Comparison of ENCODE assay signal across 9 cellular contexts in the genomic region with DNA sequence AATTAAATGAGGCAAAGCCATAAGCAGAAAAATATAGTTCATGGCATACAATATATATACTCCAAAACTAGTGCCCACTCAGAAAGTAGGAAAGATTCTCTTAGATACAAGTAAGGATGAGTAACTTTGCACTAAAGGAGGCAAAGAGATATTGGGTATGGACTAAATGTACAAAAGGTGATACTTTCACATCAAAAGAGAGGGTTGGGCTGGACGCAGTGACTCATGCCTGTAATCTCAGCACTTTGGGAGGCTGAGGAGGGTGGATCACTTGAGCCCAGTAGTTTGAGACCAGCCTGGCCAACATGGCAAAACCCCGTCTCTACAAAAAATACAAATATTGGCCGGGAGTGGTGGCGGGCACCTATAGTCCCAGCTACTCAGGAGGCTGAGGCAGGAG. TPM values are rescaled to one million over a fixed set of nuclear protein-coding genes. Genes with fewer than 3 reads are reported as not detected.
DNase-seq lines count a peak whose midpoint lies in the region; ATAC-seq and TF ChIP-seq lines count a peak whose summit lies in the region.
"Had no signal": no experiment of that assay in that cellular context is flagged by ENCODE, and none has a peak within 500 bp of the region (broad histone marks: within the 10 kb centered on the region; RNA-seq: fewer than 3 reads in every experiment).

No MANE protein-coding gene starts in this region.

- H3K9me3 ChIP-seq in suprapubic skin: no peaks in the 10 kb centered on the region
- H3K9me3 ChIP-seq: tibial artery had no signal

- 88% methylated on average over 4 of the region's 4 CpGs for WGBS in suprapubic skin

- H3K36me3 Mint-ChIP-seq in activated CD4-positive, alpha-beta T cell treated with anti-CD3 and anti-CD28 coated beads, Interleukin-2, amount 10 ng/mL, durations not matched to agents 24 days and 14 days (ENCODE audit: low read depth): peaks cover 79% of the 10 kb centered on the region
- H3K36me3 Mint-ChIP-seq in activated CD4-positive, alpha-beta T cell treated with anti-CD3 and anti-CD28 coated beads, Interleukin-2, amount 10 ng/mL, durations not matched to agents 7 days and 5 days (ENCODE audit: low read depth): peaks cover 79% of the 10 kb centered on the region
- peaks cover 95% of the 10 kb centered on the region for H3K36me3 Mint-ChIP-seq in activated T-helper 17 cell treated with anti-CD3 and anti-CD28 coated beads, Interleukin-2, amount 50 U/mL, for 72 hours (ENCODE audit: low read depth)
- H3K36me3 Mint-ChIP-seq in activated T-helper 2 cell treated with anti-CD3 and anti-CD28 coated beads, Interferon-gamma antibody, Interleukin-2, Interleukin-4, amounts not matched to agents 10 μg/mL and 5 μg/mL and 100 μg/mL, durations not matched to agents 14 hours and 24 hours and 36 hours (ENCODE audit: low read depth): peaks cover 83% of the 10 kb centered on the region

- TF ChIP-seq EP300 in suprapubic skin (IDR thresholded peaks at IDR 0.05): no peak

- POLR2A ChIA-PET in activated CD4-positive, alpha-beta T cell treated with anti-CD3 and anti-CD28 coated beads, Interleukin-2, amount 10 ng/mL, durations not matched to agents 7 days and 5 days (lab: Charles Lee): no interaction called here

- peaks cover 59% of the 10 kb centered on the region for H3K4me1 ChIP-seq in suprapubic skin

- no peak for DNase-seq in activated CD4-positive, alpha-beta T cell treated with anti-CD3 and anti-CD28 coated beads, Interleukin-2, amount 10 ng/mL, durations not matched to agents 24 days and 14 days
- DNase-seq in activated CD4-positive, alpha-beta T cell treated with anti-CD3 and anti-CD28 coated beads, Interleukin-2, amount 10 ng/mL, durations not matched to agents 7 days and 5 days: no peak
- DNase-seq in left colon (no peak), suprapubic skin (ENCODE audit: low spot score in 2 of 2) (no peak), HUDEP-2 (lab: John Stamatoyannopoulos, UW; ENCODE audit: unreplicated experiment in 76 of 76) (no peak)
- DNase-seq in activated T-helper 2 cell treated with anti-CD3 and anti-CD28 coated beads, Interferon-gamma antibody, Interleukin-2, Interleukin-4, amounts not matched to agents 10 μg/mL and 5 μg/mL and 100 μg/mL, durations not matched to agents 14 hours and 24 hours and 36 hours (ENCODE audit: low spot score): no peak
- DNase-seq in stimulated activated CD8-positive, alpha-beta memory T cell treated with anti-CD3 and anti-CD28 coated beads, Interleukin-4, amount 100 ng/mL, for 48 hours: no peak
- DNase-seq: tibial artery had no signal

- H3K4me3 Mint-ChIP-seq in activated CD4-positive, alpha-beta T cell treated with anti-CD3 and anti-CD28 coated beads, Interleukin-2, amount 10 ng/mL, durations not matched to agents 24 days and 14 days: no peak overlapping the region
- no peak overlapping the region for H3K4me3 Mint-ChIP-seq in activated CD4-positive, alpha-beta T cell treated with anti-CD3 and anti-CD28 coated beads, Interleukin-2, amount 10 ng/mL, durations not matched to agents 7 days and 5 days
- peak overlapping the region; percentile 73 for H3K4me3 Mint-ChIP-seq in activated T-helper 17 cell treated with anti-CD3 and anti-CD28 coated beads, Interleukin-2, amount 50 U/mL, for 72 hours
- no peak overlapping the region for H3K4me3 Mint-ChIP-seq in activated T-helper 2 cell treated with anti-CD3 and anti-CD28 coated beads, Interferon-gamma antibody, Interleukin-2, Interleukin-4, amounts not matched to agents 10 μg/mL and 5 μg/mL and 100 μg/mL, durations not matched to agents 14 hours and 24 hours and 36 hours (ENCODE audit: low read depth)

- ATAC-seq in activated T-helper 17 cell treated with anti-CD3 and anti-CD28 coated beads, Interleukin-2, amount 50 U/mL, for 72 hours (replicated peaks): peak; percentile 77
- peak; percentile 20 for ATAC-seq in left colon

- TF ChIP-seq CTCF in suprapubic skin (IDR thresholded peaks at IDR 0.05): no peak

- CTCF ChIA-PET in activated CD4-positive, alpha-beta T cell treated with anti-CD3 and anti-CD28 coated beads, Interleukin-2, amount 10 ng/mL, durations not matched to agents 7 days and 5 days (lab: Charles Lee): interaction anchor here (1.3 kb wide), 1 partner anchor 12 kb away, joined by 3 read pairs; no protein-coding TSS in a partner anchor

- H3K27ac Mint-ChIP-seq in activated CD4-positive, alpha-beta T cell treated with anti-CD3 and anti-CD28 coated beads, Interleukin-2, amount 10 ng/mL, durations not matched to agents 24 days and 14 days: peak overlapping the region; percentile 55
- H3K27ac Mint-ChIP-seq in activated CD4-positive, alpha-beta T cell treated with anti-CD3 and anti-CD28 coated beads, Interleukin-2, amount 10 ng/mL, durations not matched to agents 7 days and 5 days: no peak overlapping the region
- peak overlapping the region; percentile 35 for H3K27ac Mint-ChIP-seq in activated T-helper 17 cell treated with anti-CD3 and anti-CD28 coated beads, Interleukin-2, amount 50 U/mL, for 72 hours
- H3K27ac Mint-ChIP-seq in activated T-helper 2 cell treated with anti-CD3 and anti-CD28 coated beads, Interferon-gamma antibody, Interleukin-2, Interleukin-4, amounts not matched to agents 10 μg/mL and 5 μg/mL and 100 μg/mL, durations not matched to agents 14 hours and 24 hours and 36 hours: no peak overlapping the region

- no peaks in the 10 kb centered on the region for H3K27me3 ChIP-seq in suprapubic skin
- H3K27me3 ChIP-seq: tibial artery had no signal

- H3K27ac ChIP-seq in suprapubic skin: peak overlapping the region; percentile 47

- TF ChIP-seq POLR2A in suprapubic skin (IDR thresholded peaks at IDR 0.05): no peak

- no peaks in the 10 kb centered on the region for H3K27me3 Mint-ChIP-seq in activated CD4-positive, alpha-beta T cell treated with anti-CD3 and anti-CD28 coated beads, Interleukin-2, amount 10 ng/mL, durations not matched to agents 24 days and 14 days
- no peaks in the 10 kb centered on the region for H3K27me3 Mint-ChIP-seq in activated CD4-positive, alpha-beta T cell treated with anti-CD3 and anti-CD28 coated beads, Interleukin-2, amount 10 ng/mL, durations not matched to agents 7 days and 5 days
- no peaks in the 10 kb centered on the region for H3K27me3 Mint-ChIP-seq in activated T-helper 17 cell treated with anti-CD3 and anti-CD28 coated beads, Interleukin-2, amount 50 U/mL, for 72 hours
- no peaks in the 10 kb centered on the region for H3K27me3 Mint-ChIP-seq in activated T-helper 2 cell treated with anti-CD3 and anti-CD28 coated beads, Interferon-gamma antibody, Interleukin-2, Interleukin-4, amounts not matched to agents 10 μg/mL and 5 μg/mL and 100 μg/mL, durations not matched to agents 14 hours and 24 hours and 36 hours (ENCODE audit: low read depth)

- intact Hi-C loops in activated CD4-positive, alpha-beta T cell treated with anti-CD3 and anti-CD28 coated beads, Interleukin-2, amount 10 ng/mL, durations not matched to agents 24 days and 14 days (cut with micrococcal nuclease): no loop called here
- intact Hi-C loops in left colon (cut with DNase I, micrococcal nuclease): no loop called here
- intact Hi-C loops in activated T-helper 2 cell treated with anti-CD3 and anti-CD28 coated beads, Interferon-gamma antibody, Interleukin-2, Interleukin-4, amounts not matched to agents 10 μg/mL and 5 μg/mL and 100 μg/mL, durations not matched to agents 14 hours and 24 hours and 36 hours (cut with micrococcal nuclease): no loop called here

- H3K9me3 Mint-ChIP-seq in activated CD4-positive, alpha-beta T cell treated with anti-CD3 and anti-CD28 coated beads, Interleukin-2, amount 10 ng/mL, durations not matched to agents 24 days and 14 days: peaks cover 3% of the 10 kb centered on the region
- H3K9me3 Mint-ChIP-seq in activated CD4-positive, alpha-beta T cell treated with anti-CD3 and anti-CD28 coated beads, Interleukin-2, amount 10 ng/mL, durations not matched to agents 7 days and 5 days: peaks cover 6% of the 10 kb centered on the region
- no peaks in the 10 kb centered on the region for H3K9me3 Mint-ChIP-seq in activated T-helper 17 cell treated with anti-CD3 and anti-CD28 coated beads, Interleukin-2, amount 50 U/mL, for 72 hours
- no peaks in the 10 kb centered on the region for H3K9me3 Mint-ChIP-seq in activated T-helper 2 cell treated with anti-CD3 and anti-CD28 coated beads, Interferon-gamma antibody, Interleukin-2, Interleukin-4, amounts not matched to agents 10 μg/mL and 5 μg/mL and 100 μg/mL, durations not matched to agents 14 hours and 24 hours and 36 hours

- no peak overlapping the region for H3K4me3 ChIP-seq in suprapubic skin
- H3K4me3 ChIP-seq: tibial artery had no signal

- H3K4me1 Mint-ChIP-seq in activated CD4-positive, alpha-beta T cell treated with anti-CD3 and anti-CD28 coated beads, Interleukin-2, amount 10 ng/mL, durations not matched to agents 24 days and 14 days: peaks cover 81% of the 10 kb centered on the region
- peaks cover 86% of the 10 kb centered on the region for H3K4me1 Mint-ChIP-seq in activated CD4-positive, alpha-beta T cell treated with anti-CD3 and anti-CD28 coated beads, Interleukin-2, amount 10 ng/mL, durations not matched to agents 7 days and 5 days
- peaks cover 74% of the 10 kb centered on the region for H3K4me1 Mint-ChIP-seq in activated T-helper 17 cell treated with anti-CD3 and anti-CD28 coated beads, Interleukin-2, amount 50 U/mL, for 72 hours
- peaks cover 71% of the 10 kb centered on the region for H3K4me1 Mint-ChIP-seq in activated T-helper 2 cell treated with anti-CD3 and anti-CD28 coated beads, Interferon-gamma antibody, Interleukin-2, Interleukin-4, amounts not matched to agents 10 μg/mL and 5 μg/mL and 100 μg/mL, durations not matched to agents 14 hours and 24 hours and 36 hours (ENCODE audit: low read depth)

- H3K36me3 ChIP-seq in suprapubic skin: peaks cover 15% of the 10 kb centered on the region

RNA-seq across cellular contexts. Expression of gene KYAT3, which starts 6.7 kb away (rescaled TPM):
- 32.0 and 32.9 TPM in 2 replicates for total RNA-seq in activated CD4-positive, alpha-beta T cell treated with anti-CD3 and anti-CD28 coated beads, Interleukin-2, amount 10 ng/mL, durations not matched to agents 24 days and 14 days
- 10 to 100 TPM; 31.4 to 36.2 TPM for total RNA-seq in activated CD4-positive, alpha-beta T cell treated with anti-CD3 and anti-CD28 coated beads, Interleukin-2, amount 10 ng/mL, durations not matched to agents 7 days and 5 days
- total RNA-seq in activated T-helper 17 cell treated with anti-CD3 and anti-CD28 coated beads, Interleukin-2, amount 50 U/mL, for 72 hours: 10 to 100 TPM; 41.8 to 65.1 TPM
- total RNA-seq in left colon: 10 to 100 TPM; 21.6 to 27.4 TPM
- total RNA-seq in suprapubic skin: 10 to 100 TPM; 21.1 to 41.9 (median 26.7) TPM
- 32.6 and 33.9 TPM in 2 replicates for total RNA-seq in activated T-helper 2 cell treated with anti-CD3 and anti-CD28 coated beads, Interferon-gamma antibody, Interleukin-2, Interleukin-4, amounts not matched to agents 10 μg/mL and 5 μg/mL and 100 μg/mL, durations not matched to agents 14 hours and 24 hours and 36 hours

RNA-seq across cellular contexts. Expression of gene RBMXL1, which starts 6.7 kb away (rescaled TPM):
- total RNA-seq in activated CD4-positive, alpha-beta T cell treated with anti-CD3 and anti-CD28 coated beads, Interleukin-2, amount 10 ng/mL, durations not matched to agents 24 days and 14 days: 34.5 and 37.0 TPM in 2 replicates
- total RNA-seq in activated CD4-positive, alpha-beta T cell treated with anti-CD3 and anti-CD28 coated beads, Interleukin-2, amount 10 ng/mL, durations not matched to agents 7 days and 5 days: 10 to 100 TPM; 20.0 to 22.5 TPM
- total RNA-seq in activated T-helper 17 cell treated with anti-CD3 and anti-CD28 coated beads, Interleukin-2, amount 50 U/mL, for 72 hours: 10 to 100 TPM; 25.5 to 27.4 TPM
- total RNA-seq in left colon: 10 to 100 TPM in 1 of 2 donors, 1 to 10 TPM in 1; 9.6 to 11.8 TPM
- 10 to 100 TPM; 18.0 to 23.9 (median 19.6) TPM for total RNA-seq in suprapubic skin
- total RNA-seq in activated T-helper 2 cell treated with anti-CD3 and anti-CD28 coated beads, Interferon-gamma antibody, Interleukin-2, Interleukin-4, amounts not matched to agents 10 μg/mL and 5 μg/mL and 100 μg/mL, durations not matched to agents 14 hours and 24 hours and 36 hours: 27.8 and 28.7 TPM in 2 replicates

RNA-seq across cellular contexts. Expression of gene GBP3, which starts 37.0 kb away (rescaled TPM):
- 7.1 and 8.1 TPM in 2 replicates for total RNA-seq in activated CD4-positive, alpha-beta T cell treated with anti-CD3 and anti-CD28 coated beads, Interleukin-2, amount 10 ng/mL, durations not matched to agents 24 days and 14 days
- 10 to 100 TPM; 39.2 to 39.7 TPM for total RNA-seq in activated CD4-positive, alpha-beta T cell treated with anti-CD3 and anti-CD28 coated beads, Interleukin-2, amount 10 ng/mL, durations not matched to agents 7 days and 5 days
- 1 to 10 TPM; 5.7 to 7.6 TPM for total RNA-seq in activated T-helper 17 cell treated with anti-CD3 and anti-CD28 coated beads, Interleukin-2, amount 50 U/mL, for 72 hours
- total RNA-seq in left colon (100 to 1,000 TPM in 1 of 2 donors, 10 to 100 TPM in 1; 63.1 to 126 TPM), suprapubic skin (10 to 100 TPM in 2 of 4 donors, 1 to 10 TPM in 2; 5.5 to 15.7 (median 9.7) TPM)
- total RNA-seq in activated T-helper 2 cell treated with anti-CD3 and anti-CD28 coated beads, Interferon-gamma antibody, Interleukin-2, Interleukin-4, amounts not matched to agents 10 μg/mL and 5 μg/mL and 100 μg/mL, durations not matched to agents 14 hours and 24 hours and 36 hours: 6.4 and 7.5 TPM in 2 replicates

Comparison
In these comparisons a context has a peak if more than half of its experiments do, and no peak if none do; other contexts are left out.
1. H3K27ac Mint-ChIP-seq: peak in activated CD4-positive, alpha-beta T cell treated with anti-CD3 and anti-CD28 coated beads, Interleukin-2, amount 10 ng/mL, durations not matched to agents 24 days and 14 days (single experiment) and activated T-helper 17 cell treated with anti-CD3 and anti-CD28 coated beads, Interleukin-2, amount 50 U/mL, for 72 hours (single experiment); none in activated CD4-positive, alpha-beta T cell treated with anti-CD3 and anti-CD28 coated beads, Interleukin-2, amount 10 ng/mL, durations not matched to agents 7 days and 5 days (single experiment) and activated T-helper 2 cell treated with anti-CD3 and anti-CD28 coated beads, Interferon-gamma antibody, Interleukin-2, Interleukin-4, amounts not matched to agents 10 μg/mL and 5 μg/mL and 100 μg/mL, durations not matched to agents 14 hours and 24 hours and 36 hours (single experiment).